10 cellular contexts compared by ENCODE assay signal in the genomic region with DNA sequence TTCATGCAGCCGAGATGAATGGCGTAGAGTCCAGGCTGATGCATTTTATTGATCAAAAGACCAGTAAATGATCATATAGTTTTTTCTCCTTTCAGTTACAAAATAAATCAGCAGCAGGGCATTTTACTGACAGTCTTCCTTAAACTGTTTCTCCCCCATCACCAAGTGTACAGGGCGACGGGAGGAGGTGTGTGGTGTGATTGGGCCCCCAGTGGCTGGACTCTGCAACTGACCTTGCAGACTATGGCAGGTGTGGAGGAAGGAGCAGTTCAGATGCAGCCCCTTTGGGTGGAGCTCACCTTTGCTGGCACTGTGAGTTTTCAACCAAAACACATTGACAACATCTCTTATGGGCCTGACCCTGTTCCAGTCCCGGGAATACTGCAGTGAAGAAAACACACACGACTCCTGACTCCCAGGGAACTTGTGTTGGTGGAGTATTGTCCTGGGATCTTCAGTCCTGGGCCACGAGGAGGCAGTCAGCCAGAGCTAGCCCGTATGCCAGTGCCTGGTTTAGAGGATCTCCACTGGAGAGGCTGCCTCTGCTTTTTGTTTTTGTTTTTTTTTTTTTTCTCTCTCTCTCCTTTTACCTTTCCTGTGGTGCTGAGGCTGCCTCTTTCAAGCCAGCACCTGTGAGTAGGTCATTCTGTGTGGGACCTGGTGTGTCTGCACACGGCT. TPM values are rescaled to one million over a fixed set of nuclear protein-coding genes. Genes with fewer than 3 reads are reported as not detected.
A peak's percentile ranks its signal among the peaks of the same experiment; 100 is the strongest.
DNase-seq lines count a peak whose midpoint lies in the region; ATAC-seq, FAIRE-seq and TF ChIP-seq lines count a peak whose summit lies in the region.
"Had no signal": no experiment of that assay in that cellular context is flagged by ENCODE, and none has a peak within 500 bp of the region (broad histone marks: within the 10 kb centered on the region; RNA-seq: fewer than 3 reads in every experiment).

No MANE protein-coding gene starts in this region.

- H2AFZ ChIP-seq in Loucy (ENCODE audit: low read length): no peak overlapping the region
- H2AFZ ChIP-seq in osteoblast (ENCODE audit: low read length): no peak overlapping the region

- DNase-seq in NCI-H748 (lab: John Stamatoyannopoulos, UW; ENCODE audit: unreplicated experiment) (peak; percentile 27), NCI-H748 treated with DMSO at 0.1 percent for 48 hours (lab: John Stamatoyannopoulos, UW) (no peak), T47D (ENCODE audit: low read depth in 1 of 2, low spot score in 1 of 2) (peak; percentile 62 to 66), osteoblast (ENCODE audit: insufficient read length, low spot score, missing footprints) (no peak), NCI-H2196 treated with DMSO at 0.1 percent for 48 hours (lab: John Stamatoyannopoulos, UW; ENCODE audit: unreplicated experiment) (no peak), HTR-8/SVneo (ENCODE audit: insufficient read length, low spot score) (no peak), aorta (no peak)
- DNase-seq: HFFc6 had no signal

- H3K4me3 ChIP-seq in Loucy (ENCODE audit: low read length, poor library complexity, severe bottlenecking): no peak overlapping the region
- no peak overlapping the region for H3K4me3 ChIP-seq in osteoblast (ENCODE audit: insufficient read depth, low read length)
- H3K4me3 ChIP-seq in aorta (ENCODE audit: low read length in 2 of 2): no peak overlapping the region

- peaks cover 3% of the 10 kb centered on the region; the same call in 1 of the 2 replicates for H3F3A ChIP-seq in Loucy (ENCODE audit: low read depth)

- intact Hi-C loops in aorta (cut with DNase I): no loop called here

- in situ Hi-C loops in T47D (cut with HindIII; ENCODE audit: low pct_unique_long_range_greater_than_20kb, low sequenced_read_pairs): no loop called here

- 87 to 93% methylated on average over 9 of the region's 9 CpGs for WGBS in aorta, 2 donors

- H3K36me3 ChIP-seq in Loucy (ENCODE audit: insufficient read depth, low read length) (no peaks in the 10 kb centered on the region), osteoblast (ENCODE audit: insufficient read depth, low read length) (peaks cover 8% of the 10 kb centered on the region), aorta (ENCODE audit: control insufficient read depth in 1 of 2, insufficient read depth in 2 of 2, low read length in 1 of 2) (no peaks in the 10 kb centered on the region)

- TF ChIP-seq CTCF in Loucy (conservative IDR thresholded peaks at IDR 0.05; ENCODE audit: low read length): peak; percentile 55
- peak; percentile 24 for TF ChIP-seq CTCF in osteoblast (IDR thresholded peaks at IDR 0.05; ENCODE audit: extremely low read depth, low read depth, low read length)

- H3K4me2 ChIP-seq in Loucy (ENCODE audit: low read depth, low read length, poor library complexity, severe bottlenecking) (no peak overlapping the region), osteoblast (ENCODE audit: insufficient read depth, low read length) (no peak overlapping the region)

- FAIRE-seq in HTR-8/SVneo (lab: Jason Lieb, UNC): no peak

- H3K79me2 ChIP-seq in Loucy (ENCODE audit: insufficient read depth, low read length): no peaks in the 10 kb centered on the region
- peaks cover 14% of the 10 kb centered on the region for H3K79me2 ChIP-seq in osteoblast (ENCODE audit: insufficient read depth, low read length)

- no peaks in the 10 kb centered on the region for H3K27me3 ChIP-seq in Loucy (ENCODE audit: insufficient read depth, low read length, poor library complexity, severe bottlenecking)
- H3K27me3 ChIP-seq in osteoblast (ENCODE audit: insufficient read depth, low read length): no peaks in the 10 kb centered on the region
- no peaks in the 10 kb centered on the region for H3K27me3 ChIP-seq in aorta (ENCODE audit: control insufficient read depth in 1 of 2, insufficient read depth in 2 of 2, low read length in 1 of 2)

- no peak overlapping the region for H3K9ac ChIP-seq in Loucy (ENCODE audit: low read depth, low read length, poor library complexity, severe bottlenecking)

- ATAC-seq in aorta (ENCODE audit: low FRiP score): no peak

- H3K27ac ChIP-seq in osteoblast (ENCODE audit: low read depth, low read length): no peak overlapping the region
- no peak overlapping the region for H3K27ac ChIP-seq in aorta (ENCODE audit: low read depth in 1 of 2, low read length in 2 of 2)

- peaks cover 28% of the 10 kb centered on the region for H3K4me1 ChIP-seq in Loucy (ENCODE audit: insufficient read depth, low read length, poor library complexity, severe bottlenecking)
- H3K4me1 ChIP-seq in osteoblast (ENCODE audit: insufficient read depth, low read length): peaks cover 20% of the 10 kb centered on the region
- H3K4me1 ChIP-seq in aorta (ENCODE audit: control insufficient read depth in 1 of 2, insufficient read depth in 2 of 2, low read length in 2 of 2): no peaks in the 10 kb centered on the region

- no peaks in the 10 kb centered on the region for H3K9me2 ChIP-seq in Loucy (replicated peaks; ENCODE audit: low read depth, low read length)

- H4K20me1 ChIP-seq in Loucy (ENCODE audit: insufficient read depth, low read length, poor library complexity, severe bottlenecking): no peaks in the 10 kb centered on the region
- H4K20me1 ChIP-seq in osteoblast (ENCODE audit: insufficient read depth, low read length): peaks cover 23% of the 10 kb centered on the region

- H3K9me3 ChIP-seq in Loucy (ENCODE audit: insufficient read depth, low read depth, low read length) (no peaks in the 10 kb centered on the region), osteoblast (ENCODE audit: low read depth, low read length) (no peaks in the 10 kb centered on the region), aorta (ENCODE audit: control insufficient read depth, low read length) (no peaks in the 10 kb centered on the region)

RNA-seq across cellular contexts. Expression of a gene that starts 29.8 kb away (rescaled TPM):
- 34.5 and 35.1 TPM in 2 replicates for total RNA-seq in osteoblast
- 10 to 100 TPM; 15.1 to 17.7 TPM for total RNA-seq in aorta
- 1 to 10 TPM; 3.4 to 5.5 TPM for polyA plus RNA-seq in aorta

RNA-seq across cellular contexts. Expression of a gene that starts 46.0 kb away (rescaled TPM):
- total RNA-seq in osteoblast: 134 and 139 TPM in 2 replicates
- total RNA-seq in aorta: 10 to 100 TPM; 35.9 to 57.0 TPM
- polyA plus RNA-seq in aorta: 10 to 100 TPM; 11.4 to 36.3 TPM

RNA-seq across cellular contexts. Expression of a gene that starts 54.9 kb away (rescaled TPM):
- total RNA-seq in osteoblast (under 0.01 TPM in 1 of 2 replicates, not detected in the other), aorta (under 1 TPM in 1 of 2 donors, not detected in 1; 0.57 TPM)
- not detected for polyA plus RNA-seq in aorta
- total RNA-seq: HFFc6, NCI-H460 had no signal

Comparison
In these comparisons a context has a peak if more than half of its experiments do, and no peak if none do; other contexts are left out.
1. DNase-seq: peak in NCI-H748 (single experiment) and T47D (2 of 2); none in NCI-H748 treated with DMSO at 0.1 percent for 48 hours (single experiment), osteoblast (single experiment), NCI-H2196 treated with DMSO at 0.1 percent for 48 hours (single experiment), HTR-8/SVneo (single experiment) and aorta (0 of 2).